Comparison of ENCODE assay signal across 9 cellular contexts in the genomic region with DNA sequence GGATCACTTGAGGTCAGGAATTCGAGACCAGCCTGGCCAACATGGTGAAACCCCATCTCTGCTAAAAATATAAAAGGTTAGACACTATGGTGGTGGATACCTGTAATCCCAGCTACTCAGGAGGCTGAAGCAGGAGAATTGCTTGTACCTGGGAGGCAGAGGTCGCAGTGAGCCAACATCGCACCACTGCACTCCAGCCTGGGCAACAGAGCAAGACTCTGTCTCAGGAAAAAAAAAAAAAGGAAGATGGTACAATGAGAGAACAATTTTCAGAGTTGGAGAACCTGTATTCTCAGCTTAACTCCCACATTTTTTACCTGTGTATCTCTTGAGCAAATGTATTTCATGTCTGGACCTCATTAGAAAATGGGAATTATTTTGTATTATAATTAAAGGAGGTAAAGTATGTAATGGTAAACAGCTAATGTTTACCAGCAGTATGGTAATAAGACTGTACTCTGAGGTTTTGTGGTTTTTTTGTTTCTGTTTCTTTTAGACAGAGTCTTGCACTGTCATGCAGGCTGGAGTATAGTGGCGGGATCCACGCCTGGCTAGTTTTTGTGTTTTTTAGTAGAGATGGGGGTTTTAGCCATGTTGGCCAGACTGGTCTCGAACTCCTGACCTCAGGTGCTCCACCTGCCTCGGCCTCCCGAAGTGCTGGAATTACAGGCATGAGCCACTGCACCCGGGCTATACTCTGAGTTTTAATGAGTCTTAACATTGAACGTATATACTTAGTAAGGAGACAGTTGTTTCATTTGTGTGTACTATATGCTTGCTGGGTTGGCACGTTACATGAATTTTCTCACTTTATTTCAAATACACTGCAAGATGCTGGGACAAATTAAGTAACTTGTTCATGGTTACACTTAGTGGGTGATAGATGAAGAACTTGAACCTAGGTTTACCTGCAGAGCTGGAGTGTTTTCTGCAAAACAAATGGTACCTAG. TPM values are rescaled to one million over a fixed set of nuclear protein-coding genes. Genes with fewer than 3 reads are reported as not detected.
DNase-seq lines count a peak whose midpoint lies in the region; ATAC-seq and TF ChIP-seq lines count a peak whose summit lies in the region.
"Had no signal": no experiment of that assay in that cellular context is flagged by ENCODE, and none has a peak within 500 bp of the region (broad histone marks: within the 10 kb centered on the region; RNA-seq: fewer than 3 reads in every experiment).

No MANE protein-coding gene starts in this region.

- H3K36me3 Mint-ChIP-seq in activated T-cell treated with anti-CD3 and anti-CD28 coated beads, Interleukin-2, amount 50 U/mL, for 4 hours (ENCODE audit: insufficient read depth), result peaks cover 29% of the 10 kb centered on the region
- H3K36me3 Mint-ChIP-seq in T-helper 17 cell (ENCODE audit: low read depth), result peaks cover under 1% of the 10 kb centered on the region
- H3K36me3 Mint-ChIP-seq in stimulated activated naive CD8-positive, alpha-beta T cell treated with anti-CD3 and anti-CD28 coated beads, Interleukin-15, Interleukin-2, amounts not matched to agents 100 ng/mL and 50 ng/mL, for 24 hours (ENCODE audit: low read depth), result peaks cover 58% of the 10 kb centered on the region

- intact Hi-C loops in tibial artery (cut with DNase I; ENCODE audit: low total_unique reads), result no loop called here

- peak overlapping the region; percentile 65 for H3K4me3 Mint-ChIP-seq in activated T-cell treated with anti-CD3 and anti-CD28 coated beads, Interleukin-2, amount 50 U/mL, for 4 hours
- H3K4me3 Mint-ChIP-seq in T-helper 17 cell, result peak overlapping the region; percentile 71
- peak overlapping the region; percentile 35 for H3K4me3 Mint-ChIP-seq in stimulated activated naive CD8-positive, alpha-beta T cell treated with anti-CD3 and anti-CD28 coated beads, Interleukin-15, Interleukin-2, amounts not matched to agents 100 ng/mL and 50 ng/mL, for 24 hours

- H3K4me1 ChIP-seq in tibial artery (peaks cover 0 to 65% (median 16%) of the 10 kb centered on the region in 4 donors), SK-N-SH (ENCODE audit: control insufficient read depth in 1 of 2, insufficient read depth in 2 of 2, low read depth in 1 of 2, low read length in 1 of 2) (peaks cover 0 to 25% of the 10 kb centered on the region in 2 experiments; a peak in 1 of 4 replicates)

- H3K4me1 Mint-ChIP-seq in activated T-cell treated with anti-CD3 and anti-CD28 coated beads, Interleukin-2, amount 50 U/mL, for 4 hours (ENCODE audit: low read depth), result peaks cover 75% of the 10 kb centered on the region
- H3K4me1 Mint-ChIP-seq in T-helper 17 cell, result peaks cover 63% of the 10 kb centered on the region
- peaks cover 79% of the 10 kb centered on the region for H3K4me1 Mint-ChIP-seq in stimulated activated naive CD8-positive, alpha-beta T cell treated with anti-CD3 and anti-CD28 coated beads, Interleukin-15, Interleukin-2, amounts not matched to agents 100 ng/mL and 50 ng/mL, for 24 hours (ENCODE audit: low read depth)

- H3K27me3 ChIP-seq in tibial artery (no peaks in the 10 kb centered on the region), SK-N-SH (ENCODE audit: insufficient read depth) (no peaks in the 10 kb centered on the region)

- no peak for DNase-seq in activated T-cell treated with anti-CD3 and anti-CD28 coated beads, Interleukin-2, amount 50 U/mL, for 4 hours
- DNase-seq in activated T-cell treated with anti-CD3 and anti-CD28 coated beads, Interleukin-2, amount 50 U/mL, for 1 hour, result no peak
- DNase-seq in T-helper 17 cell (no peak), tibial artery (no peak), SKM-1 treated with dmso at 0.1 percent for 144 hours (lab: John Stamatoyannopoulos, UW; ENCODE audit: unreplicated experiment) (no peak), SK-N-SH (no peak)
- DNase-seq: NCI-H1048 had no signal

- peaks cover 79% of the 10 kb centered on the region for H4K20me1 ChIP-seq in SK-N-SH (ENCODE audit: insufficient read depth)

- H3K27me3 Mint-ChIP-seq in activated T-cell treated with anti-CD3 and anti-CD28 coated beads, Interleukin-2, amount 50 U/mL, for 4 hours (ENCODE audit: low read depth), result no peaks in the 10 kb centered on the region
- no peaks in the 10 kb centered on the region for H3K27me3 Mint-ChIP-seq in T-helper 17 cell
- no peaks in the 10 kb centered on the region for H3K27me3 Mint-ChIP-seq in stimulated activated naive CD8-positive, alpha-beta T cell treated with anti-CD3 and anti-CD28 coated beads, Interleukin-15, Interleukin-2, amounts not matched to agents 100 ng/mL and 50 ng/mL, for 24 hours

- peaks cover 46% of the 10 kb centered on the region for H3F3A ChIP-seq in SK-N-SH (replicated peaks; ENCODE audit: insufficient read depth)

- CTCF ChIA-PET in SK-N-SH (lab: Yijun Ruan, JAX), result no interaction called here

- H3K27ac ChIP-seq in tibial artery (no peak overlapping the region), SK-N-SH (ENCODE audit: low read depth in 2 of 2, low read length in 1 of 2) (no peak overlapping the region)

- H3K9me3 ChIP-seq in T-helper 17 cell (ENCODE audit: control insufficient read depth, low read length, poor library complexity, severe bottlenecking) (no peaks in the 10 kb centered on the region), tibial artery (no peaks in the 10 kb centered on the region), SK-N-SH (no peaks in the 10 kb centered on the region)

- H3K4me3 ChIP-seq in tibial artery (no peak overlapping the region), SK-N-SH (ENCODE audit: low read depth in 2 of 2, low read length in 1 of 2) (no peak overlapping the region)

- no peak for TF ChIP-seq RAD21 in SK-N-SH (IDR thresholded peaks at IDR 0.05; ENCODE audit: low read length)

- ATAC-seq in activated T-cell treated with anti-CD3 and anti-CD28 coated beads, Interleukin-2, amount 50 U/mL, for 4 hours, result peak; percentile 77 to 78
- ATAC-seq in HG02970 (IDR thresholded peaks at IDR 0.05; ENCODE audit: low FRiP score, unreplicated experiment) (peak; percentile 73), T-helper 17 cell (peak; percentile 89)

- H3K27ac Mint-ChIP-seq in T-helper 17 cell, result peak overlapping the region; percentile 44
- H3K27ac Mint-ChIP-seq in stimulated activated naive CD8-positive, alpha-beta T cell treated with anti-CD3 and anti-CD28 coated beads, Interleukin-15, Interleukin-2, amounts not matched to agents 100 ng/mL and 50 ng/mL, for 24 hours, result peak overlapping the region; percentile 24

- no peak overlapping the region for H3K9ac ChIP-seq in SK-N-SH

- H2AFZ ChIP-seq in SK-N-SH (ENCODE audit: low read depth), result no peak overlapping the region

- H3K9me3 Mint-ChIP-seq in activated T-cell treated with anti-CD3 and anti-CD28 coated beads, Interleukin-2, amount 50 U/mL, for 4 hours, result no peaks in the 10 kb centered on the region
- H3K9me3 Mint-ChIP-seq in stimulated activated naive CD8-positive, alpha-beta T cell treated with anti-CD3 and anti-CD28 coated beads, Interleukin-15, Interleukin-2, amounts not matched to agents 100 ng/mL and 50 ng/mL, for 24 hours, result no peaks in the 10 kb centered on the region

- POLR2A ChIA-PET in SK-N-SH (lab: Yijun Ruan, JAX), result no interaction called here

- no peak for TF ChIP-seq EP300 in SK-N-SH (IDR thresholded peaks at IDR 0.05; ENCODE audit: borderline replicate concordance in 1 of 2, low read depth in 1 of 2, low read length in 1 of 2)

- no peaks in the 10 kb centered on the region for H3K9me2 ChIP-seq in SK-N-SH

- WGBS in SK-N-SH (ENCODE audit: low lambda C conversion rate), result 94% methylated on average over 11 of the region's 11 CpGs

- H3K36me3 ChIP-seq in tibial artery (peaks cover 0 to 3% (median 0%) of the 10 kb centered on the region in 3 donors), SK-N-SH (replicated peaks in 1 of 2; ENCODE audit: control insufficient read depth in 1 of 2, insufficient read depth in 2 of 2, low read length in 1 of 2) (peaks cover 0 to 31% of the 10 kb centered on the region in 2 experiments)

- no peak overlapping the region for H3K4me2 ChIP-seq in SK-N-SH

- H3K79me2 ChIP-seq in SK-N-SH (ENCODE audit: insufficient read depth), result peaks cover 100% of the 10 kb centered on the region

- no peak for TF ChIP-seq CTCF in tibial artery (IDR thresholded peaks at IDR 0.05)
- TF ChIP-seq CTCF in SK-N-SH (IDR thresholded peaks at IDR 0.05), result no peak

TF ChIP-seq in SK-N-SH, 30 proteins besides CTCF, POLR2A, EP300 and RAD21 (continues in another document):
- TF ChIP-seq MAX (IDR thresholded peaks at IDR 0.05; ENCODE audit: low read depth) (no peak), NRF1 (IDR thresholded peaks at IDR 0.05; ENCODE audit: low read depth, low read length) (no peak), SIN3A (IDR thresholded peaks at IDR 0.05; ENCODE audit: borderline replicate concordance, low read depth, low read length) (no peak), CHD2 (IDR thresholded peaks at IDR 0.05; ENCODE audit: low read length, partially characterized antibody) (no peak), MXI1 (IDR thresholded peaks at IDR 0.05; ENCODE audit: low read depth, low read length) (no peak), RFX5 (IDR thresholded peaks at IDR 0.05; ENCODE audit: low read length) (no peak), FOXJ3 (CRISPR knock-in tag; IDR thresholded peaks at IDR 0.05) (no peak), ELF1 (IDR thresholded peaks at IDR 0.05) (no peak), TEAD4 (IDR thresholded peaks at IDR 0.05; ENCODE audit: borderline replicate concordance, insufficient read depth) (no peak), GABPA (IDR thresholded peaks at IDR 0.05; ENCODE audit: low read depth) (no peak), RCOR1 (IDR thresholded peaks at IDR 0.05; ENCODE audit: low read length) (no peak), EZH2phosphoT487 (IDR thresholded peaks at IDR 0.05; ENCODE audit: borderline replicate concordance, low read depth) (no peak), FOSL2 (IDR thresholded peaks at IDR 0.05; ENCODE audit: borderline replicate concordance, low read depth) (no peak), RXRA (IDR thresholded peaks at IDR 0.05; ENCODE audit: borderline replicate concordance, low read depth) (no peak)
- TF ChIP-seq, protein P1, sequence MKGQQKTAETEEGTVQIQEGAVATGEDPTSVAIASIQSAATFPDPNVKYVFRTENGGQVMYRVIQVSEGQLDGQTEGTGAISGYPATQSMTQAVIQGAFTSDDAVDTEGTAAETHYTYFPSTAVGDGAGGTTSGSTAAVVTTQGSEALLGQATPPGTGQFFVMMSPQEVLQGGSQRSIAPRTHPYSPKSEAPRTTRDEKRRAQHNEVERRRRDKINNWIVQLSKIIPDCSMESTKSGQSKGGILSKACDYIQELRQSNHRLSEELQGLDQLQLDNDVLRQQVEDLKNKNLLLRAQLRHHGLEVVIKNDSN (IDR thresholded peaks at IDR 0.05; ENCODE audit: borderline replicate concordance, low read depth), result no peak

RNA-seq across cellular contexts. Expression of gene UHRF2, which starts 16.2 kb away (rescaled TPM):
- 10 to 100 TPM; 34.9 to 38.0 (median 35.6) TPM for total RNA-seq in activated T-cell treated with anti-CD3 and anti-CD28 coated beads, Interleukin-2, amount 50 U/mL, for 4 hours
- 100 to 1,000 TPM; 120 to 136 TPM for total RNA-seq in T-helper 17 cell
- 24.1 and 39.6 TPM in 2 replicates for polyA plus RNA-seq in SK-N-SH (2012; rRNA removed)
- polyA plus RNA-seq in SK-N-SH (2012; cell fraction: cytosol; rRNA removed), result 16.2 and 21.1 TPM in 2 replicates
- 62.0 and 95.8 TPM in 2 replicates for polyA plus RNA-seq in SK-N-SH (2012; cell fraction: nucleus; rRNA removed)
